In genomic region chr4:169236901-169237626, GRCh38 we compare ENCODE assay signal across 15 cellular contexts. TPM values are rescaled to one million over a fixed set of nuclear protein-coding genes. Genes with fewer than 3 reads are reported as not detected.
A peak's percentile ranks its signal among the peaks of the same experiment; 100 is the strongest.
DNase-seq lines count a peak whose midpoint lies in the region; ATAC-seq and TF ChIP-seq lines count a peak whose summit lies in the region.
"Had no signal": no experiment of that assay in that cellular context is flagged by ENCODE, and none has a peak within 500 bp of the region (broad histone marks: within the 10 kb centered on the region; RNA-seq: fewer than 3 reads in every experiment).

No MANE protein-coding gene starts in this region.

- H3K4me2 ChIP-seq in trophoblast cell (ENCODE audit: low read length), result no peak overlapping the region
- H3K4me2 ChIP-seq in GM23248 (ENCODE audit: unreplicated experiment), result no peak overlapping the region

- H2AK5ac ChIP-seq in trophoblast cell (ENCODE audit: low read length), result no peak overlapping the region

- H3K36me3 ChIP-seq in RWPE2 (ENCODE audit: low read depth), result peaks cover 3% of the 10 kb centered on the region; the same call in 1 of the 2 replicates
- H3K36me3 ChIP-seq in trophoblast cell (ENCODE audit: control insufficient read depth in 1 of 2, insufficient read depth in 2 of 2, low read length in 2 of 2), result no peaks in the 10 kb centered on the region
- H3K36me3 ChIP-seq in GM23248 (ENCODE audit: low read depth), result peaks cover 6% of the 10 kb centered on the region; the same call in 1 of the 2 replicates
- H3K36me3 ChIP-seq: gastroesophageal sphincter, spleen had no signal

- H3K9ac ChIP-seq in trophoblast cell (ENCODE audit: low read length) (no peak overlapping the region), GM23248 (no peak overlapping the region)
- H3K9ac ChIP-seq: parathyroid adenoma had no signal

- H4K8ac ChIP-seq in trophoblast cell (ENCODE audit: low read depth, low read length), result no peak overlapping the region

- H3K9me3 ChIP-seq in RWPE2 (ENCODE audit: severe bottlenecking) (no peaks in the 10 kb centered on the region), trophoblast cell (ENCODE audit: insufficient read depth, low read depth, low read length) (no peaks in the 10 kb centered on the region), GM23248 (ENCODE audit: low read depth) (no peaks in the 10 kb centered on the region)
- H3K9me3 ChIP-seq: gastroesophageal sphincter, spleen had no signal

- no peak overlapping the region for H3K14ac ChIP-seq in trophoblast cell (ENCODE audit: low read length)

- H3K27me3 ChIP-seq in RWPE2 (ENCODE audit: insufficient read depth, poor library complexity, severe bottlenecking) (no peaks in the 10 kb centered on the region), trophoblast cell (ENCODE audit: insufficient read depth, low read length) (no peaks in the 10 kb centered on the region), GM23248 (replicated peaks; ENCODE audit: insufficient read depth) (no peaks in the 10 kb centered on the region)
- H3K27me3 ChIP-seq: gastroesophageal sphincter, spleen had no signal

- TF ChIP-seq CTCF in RWPE2 (IDR thresholded peaks at IDR 0.05; ENCODE audit: poor library complexity, severe bottlenecking) (no peak), fibroblast of the aortic adventitia (IDR thresholded peaks at IDR 0.05; ENCODE audit: insufficient read depth, low read length) (no peak)

- ATAC-seq in RWPE2 (ENCODE audit: low read depth) (no peak), HG03135 (IDR thresholded peaks at IDR 0.05; ENCODE audit: unreplicated experiment) (no peak)
- ATAC-seq: gastroesophageal sphincter had no signal

- no peak overlapping the region for H3K18ac ChIP-seq in trophoblast cell (ENCODE audit: low read length)

- peaks cover 2% of the 10 kb centered on the region for H3K79me1 ChIP-seq in trophoblast cell (ENCODE audit: low read length)

- no peak overlapping the region for H4K12ac ChIP-seq in trophoblast cell (ENCODE audit: low read depth, low read length)

- H3F3A ChIP-seq in GM23248 (ENCODE audit: insufficient read depth), result peaks cover 26% of the 10 kb centered on the region

- DNase-seq in NCI-H1694 (lab: John Stamatoyannopoulos, UW) (peak; percentile 87), RWPE2 (ENCODE audit: low spot score) (no peak), fibroblast of the aortic adventitia (ENCODE audit: low read depth) (peak; percentile 31), trophoblast cell (no peak), DMS153 treated with DMSO at 0.1 percent for 48 hours (lab: John Stamatoyannopoulos, UW; ENCODE audit: unreplicated experiment) (no peak), GM23248 (no peak)
- DNase-seq: activated CD4-positive, alpha-beta T cell treated with anti-CD3 and anti-CD28 coated beads for 48 hours; Karpas-422; NCI-H1417 treated with DMSO at 0.1 percent for 48 hours; spleen; SW 1271 had no signal

- no peak overlapping the region for H2AFZ ChIP-seq in trophoblast cell (ENCODE audit: insufficient read depth, low read length, poor library complexity)
- H2AFZ ChIP-seq in GM23248, result no peak overlapping the region
- H2AFZ ChIP-seq: parathyroid adenoma had no signal

- WGBS in trophoblast cell (ENCODE audit: extremely low coverage, insufficient coverage, insufficient read length), result no CpG with 5 or more reads among the region's 6 CpGs
- WGBS in GM23248 (ENCODE audit: low coverage in 1 of 2, low lambda C conversion rate in 2 of 2, missing lambda C conversion rate in 2 of 2), 2 experiments, result 66 to 67% methylated on average over 6 of the region's 6 CpGs

- no peaks in the 10 kb centered on the region for H3K9me2 ChIP-seq in GM23248 (ENCODE audit: insufficient read depth)

- peak overlapping the region; percentile 22 for H3K27ac ChIP-seq in RWPE2 (ENCODE audit: poor library complexity, severe bottlenecking)
- H3K27ac ChIP-seq in trophoblast cell (ENCODE audit: low read depth, low read length), result no peak overlapping the region
- no peak overlapping the region for H3K27ac ChIP-seq in GM23248
- H3K27ac ChIP-seq: gastroesophageal sphincter, parathyroid adenoma, RWPE1, spleen had no signal

- H4K91ac ChIP-seq in trophoblast cell (ENCODE audit: low read depth, low read length), result no peak overlapping the region

- peaks cover 44% of the 10 kb centered on the region for H4K20me1 ChIP-seq in GM23248 (ENCODE audit: insufficient read depth)

- in situ Hi-C loops in GM23248 (cut with MboI), result no loop called here

- H3K4me3 ChIP-seq in RWPE2 (ENCODE audit: severe bottlenecking) (no peak overlapping the region), fibroblast of the aortic adventitia (ENCODE audit: low read depth, low read length) (no peak overlapping the region), trophoblast cell (ENCODE audit: low read depth, low read length) (no peak overlapping the region), GM23248 (no peak overlapping the region)
- H3K4me3 ChIP-seq: gastroesophageal sphincter, spleen had no signal

- peak overlapping the region; percentile 44 for H3K4ac ChIP-seq in trophoblast cell (ENCODE audit: low read depth, low read length)

- H2BK120ac ChIP-seq in trophoblast cell (ENCODE audit: insufficient read depth, low read length, poor library complexity), result no peak overlapping the region

- H3K4me1 ChIP-seq in RWPE2 (ENCODE audit: insufficient read depth, poor library complexity, severe bottlenecking), result peaks cover 49% of the 10 kb centered on the region
- H3K4me1 ChIP-seq in trophoblast cell (ENCODE audit: control insufficient read depth in 1 of 2, insufficient read depth in 2 of 2, low read length in 2 of 2), result peaks cover 5 to 7% of the 10 kb centered on the region in 2 experiments
- peaks cover 68% of the 10 kb centered on the region for H3K4me1 ChIP-seq in GM23248 (ENCODE audit: insufficient read depth)
- H3K4me1 ChIP-seq: parathyroid adenoma had no signal

- no peak overlapping the region for H2BK12ac ChIP-seq in trophoblast cell (ENCODE audit: low read length)

- H2BK5ac ChIP-seq in trophoblast cell (ENCODE audit: low read depth, low read length, poor library complexity), result no peak overlapping the region

- H3K79me2 ChIP-seq in trophoblast cell (ENCODE audit: control insufficient read depth, insufficient read depth, low read length, poor library complexity) (peaks cover 6% of the 10 kb centered on the region), GM23248 (ENCODE audit: insufficient read depth) (peaks cover 100% of the 10 kb centered on the region)

- H3K23ac ChIP-seq in trophoblast cell (ENCODE audit: low read length), result no peak overlapping the region

RNA-seq across cellular contexts. Expression of gene SH3RF1, which starts 33.7 kb away (rescaled TPM):
- 47.5 and 57.8 TPM in 2 replicates for total RNA-seq in fibroblast of the aortic adventitia (ENCODE audit: low replicate concordance)
- 13.7 and 14.0 TPM in 2 replicates for polyA plus RNA-seq in trophoblast cell (2013)
- 24.9 and 28.3 TPM in 2 replicates for total RNA-seq in GM23248 (2014; rRNA removed; shearing (Covaris generic))
- polyA plus RNA-seq in GM23248 (2016; fragmentation: Nextera tagmentation; extraction: Ambion mirVana), result 53.8 and 55.5 TPM in 2 replicates

Comparison
In these comparisons a context has a peak if more than half of its experiments do, and no peak if none do; other contexts are left out.
1. DNase-seq: peak in NCI-H1694 (single experiment) and fibroblast of the aortic adventitia (single experiment); none in RWPE2 (single experiment), trophoblast cell (0 of 2), DMS153 treated with DMSO at 0.1 percent for 48 hours (single experiment) and GM23248 (single experiment).